In genomic region chr6:87407896-87408720, GRCh38 we compare ENCODE assay signal across 1 cellular context.
TF ChIP-seq lines count a peak whose summit lies in the region.

CFAP206 (plus strand) TSS chr6:87407972; CDS start chr6:87409840, 1,868 bp downstream.

TF ChIP-seq in HEK293, 187 proteins besides CTCF, POLR2A, EP300 and RAD21 (continued from another document and continues in another):
- TF ChIP-seq ZNF148 (tag by site-specific recombination; IDR thresholded peaks at IDR 0.05; ENCODE audit: borderline replicate concordance) (no peak), ZNF140 (tag by site-specific recombination; IDR thresholded peaks at IDR 0.05) (no peak), ZNF280D (tag by site-specific recombination; IDR thresholded peaks at IDR 0.05) (no peak), ZEB2 (tag by site-specific recombination; IDR thresholded peaks at IDR 0.05) (peak; percentile 75), PRDM4 (tag by site-specific recombination; IDR thresholded peaks at IDR 0.05) (no peak), GLIS1 (tag by site-specific recombination; IDR thresholded peaks at IDR 0.05) (no peak), ZNF114 (tag by site-specific recombination; IDR thresholded peaks at IDR 0.05) (no peak), SP2 (tag by site-specific recombination; IDR thresholded peaks at IDR 0.05) (peak; percentile 48), ZNF48 (tag by site-specific recombination; IDR thresholded peaks at IDR 0.05) (no peak), ZNF585B (tag by site-specific recombination; IDR thresholded peaks at IDR 0.05) (no peak), ZNF488 (tag by site-specific recombination; IDR thresholded peaks at IDR 0.05) (no peak), ZNF747 (tag by site-specific recombination; IDR thresholded peaks at IDR 0.05) (no peak), ZNF24 (tag by site-specific recombination; IDR thresholded peaks at IDR 0.05) (0 out of 2 replicates have a peak, but pooled peaks have one; percentile 39), ZSCAN5A (tag by site-specific recombination; IDR thresholded peaks at IDR 0.05) (0 out of 2 replicates have a peak, but pooled peaks have one; percentile 40), ZNF561 (tag by site-specific recombination; IDR thresholded peaks at IDR 0.05; ENCODE audit: borderline replicate concordance) (peak; percentile 59; the same call in 1 of the 2 replicates), ZNF202 (tag by site-specific recombination; IDR thresholded peaks at IDR 0.05; ENCODE audit: borderline replicate concordance) (no peak), ZNF169 (tag by site-specific recombination; IDR thresholded peaks at IDR 0.05) (no peak), TCF7L2 (IDR thresholded peaks at IDR 0.05; ENCODE audit: borderline replicate concordance, low read depth, low read length) (no peak), ZBTB44 (tag by site-specific recombination; IDR thresholded peaks at IDR 0.05) (no peak), ZFP69B (tag by site-specific recombination; IDR thresholded peaks at IDR 0.05) (no peak), ZNF362 (tag by site-specific recombination; IDR thresholded peaks at IDR 0.05) (no peak), ZNF518A (tag by site-specific recombination; conservative IDR thresholded peaks at IDR 0.05; ENCODE audit: low read depth) (no peak), REST (tag by site-specific recombination; IDR thresholded peaks at IDR 0.05) (no peak), KLF10 (tag by site-specific recombination; IDR thresholded peaks at IDR 0.05) (no peak), ZNF792 (tag by site-specific recombination; IDR thresholded peaks at IDR 0.05) (no peak), ZNF610 (tag by site-specific recombination; IDR thresholded peaks at IDR 0.05; ENCODE audit: borderline replicate concordance) (peak; percentile 63; the same call in 1 of the 2 replicates), ZNF791 (tag by site-specific recombination; IDR thresholded peaks at IDR 0.05) (no peak), OSR2 (tag by site-specific recombination; IDR thresholded peaks at IDR 0.05) (peak; percentile 99), ZNF639 (tag by site-specific recombination; IDR thresholded peaks at IDR 0.05) (no peak), ZNF341 (tag by site-specific recombination; IDR thresholded peaks at IDR 0.05; ENCODE audit: low read depth) (peak; percentile 96), IKZF3 (tag by site-specific recombination; IDR thresholded peaks at IDR 0.05) (no peak)
